In genomic region chr17:80002690-80003490, GRCh38 we compare ENCODE assay signal across 20 cellular contexts. TPM values are rescaled to one million over a fixed set of nuclear protein-coding genes. Genes with fewer than 3 reads are reported as not detected.
A peak's percentile ranks its signal among the peaks of the same experiment; 100 is the strongest.
DNase-seq lines count a peak whose midpoint lies in the region; ATAC-seq and TF ChIP-seq lines count a peak whose summit lies in the region.
"Had no signal": no experiment of that assay in that cellular context is flagged by ENCODE, and none has a peak within 500 bp of the region (broad histone marks: within the 10 kb centered on the region; RNA-seq: fewer than 3 reads in every experiment).

No MANE protein-coding gene starts in this region.

- H3K4me3 Mint-ChIP-seq in activated CD4-positive, alpha-beta T cell treated with anti-CD3 and anti-CD28 coated beads, Interleukin-2, amount 10 ng/mL, durations not matched to agents 7 days and 5 days, result no peak overlapping the region
- H3K4me3 Mint-ChIP-seq in brain (no peak overlapping the region), type B pancreatic cell (peak overlapping the region; percentile 28)
- H3K4me3 Mint-ChIP-seq: CD4-positive, alpha-beta T cell; HFFc6 had no signal

- POLR2A ChIA-PET in activated CD4-positive, alpha-beta T cell treated with anti-CD3 and anti-CD28 coated beads, Interleukin-2, amount 10 ng/mL, durations not matched to agents 7 days and 5 days (lab: Charles Lee), result no interaction called here

- DNase-seq in activated CD4-positive, alpha-beta T cell treated with anti-CD3 and anti-CD28 coated beads, Interleukin-2, amount 10 ng/mL, durations not matched to agents 7 days and 5 days, result no peak
- no peak for DNase-seq in activated CD4-positive, alpha-beta T cell treated with anti-CD3 and anti-CD28 coated beads, Interleukin-2, amount 50 U/mL, for 4 hours
- DNase-seq in mucosa of descending colon (no peak), type B pancreatic cell (ENCODE audit: extremely low spot score, unreplicated experiment) (no peak), prostate gland (ENCODE audit: low spot score) (no peak)
- DNase-seq in activated effector memory CD4-positive, alpha-beta T cell treated with Interleukin-2 at 50 U/mL for 16 hours, result no peak
- DNase-seq: 8988T; BE2C; Calu3; CD4-positive, alpha-beta T cell; DMS79; GM23248; HFFc6; KG1; NCI-H1436; NCI-H2081; NCI-H748 treated with DMSO at 0.1 percent for 48 hours; PC-9 had no signal

- ATAC-seq in mucosa of descending colon, result peak; percentile 70
- ATAC-seq in HG03378 (IDR thresholded peaks at IDR 0.05; ENCODE audit: unreplicated experiment), result no peak

- H3K9me3 Mint-ChIP-seq in activated CD4-positive, alpha-beta T cell treated with anti-CD3 and anti-CD28 coated beads, Interleukin-2, amount 10 ng/mL, durations not matched to agents 7 days and 5 days, result no peaks in the 10 kb centered on the region
- peaks cover 0 to 9% (median 0%) of the 10 kb centered on the region in 5 experiments for H3K9me3 Mint-ChIP-seq in brain
- H3K9me3 Mint-ChIP-seq in type B pancreatic cell, result no peaks in the 10 kb centered on the region
- H3K9me3 Mint-ChIP-seq: CD4-positive, alpha-beta T cell; HFFc6 had no signal

- intact Hi-C loops in mucosa of descending colon (cut with DNase I, micrococcal nuclease) (no loop called here), prostate gland (cut with DNase I) (loop anchor here (10.0 kb wide), 2 partner anchors 222 to 252 kb away; partner anchors contain the start of genes SGSH and SLC26A11)

- 94% methylated on average over 30 of the region's 30 CpGs for WGBS in prostate gland

- peaks cover 7% of the 10 kb centered on the region for H3K4me1 ChIP-seq in mucosa of descending colon (ENCODE audit: low read depth)
- H3K4me1 ChIP-seq in prostate gland (replicated peaks), result no peaks in the 10 kb centered on the region
- H3K4me1 ChIP-seq: BE2C had no signal

- no peak for TF ChIP-seq POLR2A in prostate gland (IDR thresholded peaks at IDR 0.05)

- H3K27me3 Mint-ChIP-seq in activated CD4-positive, alpha-beta T cell treated with anti-CD3 and anti-CD28 coated beads, Interleukin-2, amount 10 ng/mL, durations not matched to agents 7 days and 5 days, result no peaks in the 10 kb centered on the region
- H3K27me3 Mint-ChIP-seq in brain (no peaks in the 10 kb centered on the region), type B pancreatic cell (no peaks in the 10 kb centered on the region)
- H3K27me3 Mint-ChIP-seq: CD4-positive, alpha-beta T cell had no signal

- no peak overlapping the region for H3K27ac ChIP-seq in prostate gland
- H3K27ac ChIP-seq: GM23248, PC-9 had no signal

- no peaks in the 10 kb centered on the region for H3K9me3 ChIP-seq in mucosa of descending colon
- H3K9me3 ChIP-seq in prostate gland, result no peaks in the 10 kb centered on the region
- H3K9me3 ChIP-seq: BE2C had no signal

- no peaks in the 10 kb centered on the region for H3K36me3 Mint-ChIP-seq in activated CD4-positive, alpha-beta T cell treated with anti-CD3 and anti-CD28 coated beads, Interleukin-2, amount 10 ng/mL, durations not matched to agents 7 days and 5 days (ENCODE audit: low read depth)
- H3K36me3 Mint-ChIP-seq in brain (peaks cover 56% of the 10 kb centered on the region), type B pancreatic cell (peaks cover 3% of the 10 kb centered on the region)

- TF ChIP-seq CTCF in brain (conservative IDR thresholded peaks at IDR 0.05) (no peak), mucosa of descending colon (IDR thresholded peaks at IDR 0.05) (no peak), type B pancreatic cell (conservative IDR thresholded peaks at IDR 0.05) (no peak), prostate gland (IDR thresholded peaks at IDR 0.05) (no peak)

- no peaks in the 10 kb centered on the region for H3K36me3 ChIP-seq in mucosa of descending colon (ENCODE audit: low read depth)
- no peaks in the 10 kb centered on the region for H3K36me3 ChIP-seq in prostate gland
- H3K36me3 ChIP-seq: BE2C had no signal

- peak overlapping the region; percentile 5 for H3K27ac Mint-ChIP-seq in activated CD4-positive, alpha-beta T cell treated with anti-CD3 and anti-CD28 coated beads, Interleukin-2, amount 10 ng/mL, durations not matched to agents 7 days and 5 days
- peak overlapping the region in 3 of 5 experiments; percentile 20 to 62 (median 27) for H3K27ac Mint-ChIP-seq in brain
- H3K27ac Mint-ChIP-seq in type B pancreatic cell, result peak overlapping the region; percentile 46
- H3K27ac Mint-ChIP-seq: CD4-positive, alpha-beta T cell; HFFc6 had no signal

- CTCF ChIA-PET in activated CD4-positive, alpha-beta T cell treated with anti-CD3 and anti-CD28 coated beads, Interleukin-2, amount 10 ng/mL, durations not matched to agents 7 days and 5 days (lab: Charles Lee), result no interaction called here

- H3K27me3 ChIP-seq in prostate gland (replicated peaks; ENCODE audit: insufficient read depth), result no peaks in the 10 kb centered on the region
- H3K27me3 ChIP-seq: BE2C had no signal

- peaks cover 10% of the 10 kb centered on the region for H3K4me1 Mint-ChIP-seq in activated CD4-positive, alpha-beta T cell treated with anti-CD3 and anti-CD28 coated beads, Interleukin-2, amount 10 ng/mL, durations not matched to agents 7 days and 5 days
- H3K4me1 Mint-ChIP-seq in brain (peaks cover 13% of the 10 kb centered on the region), type B pancreatic cell (ENCODE audit: unreplicated experiment) (peaks cover 5% of the 10 kb centered on the region)

- no peak overlapping the region for H3K4me3 ChIP-seq in mucosa of descending colon
- H3K4me3 ChIP-seq in prostate gland, result no peak overlapping the region
- H3K4me3 ChIP-seq: GM23248, PC-9 had no signal

RNA-seq across cellular contexts. Expression of gene TBC1D16, which starts 32.8 kb away (rescaled TPM):
- 1 to 10 TPM in 1 of 2 experiments, under 1 TPM in 1; 0.74 to 1.2 TPM for total RNA-seq in activated CD4-positive, alpha-beta T cell treated with anti-CD3 and anti-CD28 coated beads, Interleukin-2, amount 10 ng/mL, durations not matched to agents 7 days and 5 days
- 60.6 TPM for polyA plus RNA-seq in brain (ENCODE audit: insufficient read depth, low read depth, low replicate concordance)
- total RNA-seq in mucosa of descending colon (10 to 100 TPM; 10.9 to 23.4 (median 22.1) TPM), type B pancreatic cell (ENCODE audit: low replicate concordance) (35.5 and 71.9 TPM in 2 replicates), prostate gland (10 to 100 TPM; 29.1 to 41.9 TPM)

RNA-seq across cellular contexts. Expression of gene CCDC40, which starts 33.6 kb away (rescaled TPM):
- not detected for total RNA-seq in activated CD4-positive, alpha-beta T cell treated with anti-CD3 and anti-CD28 coated beads, Interleukin-2, amount 10 ng/mL, durations not matched to agents 7 days and 5 days
- 10.0 TPM for polyA plus RNA-seq in brain (ENCODE audit: insufficient read depth, low read depth, low replicate concordance)
- 1 to 10 TPM; 2.1 to 5.9 (median 2.7) TPM for total RNA-seq in mucosa of descending colon
- total RNA-seq in type B pancreatic cell (ENCODE audit: low replicate concordance), result 8.5 and 29.6 TPM in 2 replicates
- total RNA-seq in prostate gland, result 10 to 100 TPM; 11.8 to 19.7 TPM

Comparison
In these comparisons a context has a peak if more than half of its experiments do, and no peak if none do; other contexts are left out.
1. RNA of gene TBC1D16, which starts 32.8 kb away (total RNA-seq): 35.5 to 71.9 TPM in type B pancreatic cell, 29.1 to 41.9 TPM in prostate gland and 10.9 to 23.4 TPM in mucosa of descending colon; 0.74 to 1.2 TPM in activated CD4-positive, alpha-beta T cell treated with anti-CD3 and anti-CD28 coated beads, Interleukin-2, amount 10 ng/mL, durations not matched to agents 7 days and 5 days; every median in the first group is over 4 times any median in the second.
2. Peak in every context shown above with its lines, with median percentiles within 50 percentile points of each other: H3K27ac Mint-ChIP-seq.